In genomic region chr13:113990321-113990837, GRCh38 we compare ENCODE assay signal across 14 cellular contexts. TPM values are rescaled to one million over a fixed set of nuclear protein-coding genes. Genes with fewer than 3 reads are reported as not detected.
DNase-seq lines count a peak whose midpoint lies in the region; ATAC-seq, FAIRE-seq and TF ChIP-seq lines count a peak whose summit lies in the region.
"Had no signal": no experiment of that assay in that cellular context is flagged by ENCODE, and none has a peak within 500 bp of the region (broad histone marks: within the 10 kb centered on the region; RNA-seq: fewer than 3 reads in every experiment).

No MANE protein-coding gene starts in this region.

- no peak for FAIRE-seq in HepG2 (lab: Jason Lieb, UNC)

- no TSS peak for BruUV-seq in HepG2 (replicated peaks; lab: Mats Ljungman, UMichigan)

- H3K4me1 Mint-ChIP-seq in CD8-positive, alpha-beta memory T cell, result peaks cover 4 to 11% (median 6%) of the 10 kb centered on the region in 3 donors
- peaks cover 10% of the 10 kb centered on the region for H3K4me1 Mint-ChIP-seq in activated T-helper 17 cell treated with anti-CD3 and anti-CD28 coated beads, Interleukin-2, amount 50 U/mL, for 72 hours
- peaks cover 20% of the 10 kb centered on the region for H3K4me1 Mint-ChIP-seq in stimulated activated memory B cell treated with anti-CD40 and anti-IgM and Interleukin-4, amounts not matched to agents 10 μg/mL and 1 μg/mL and 100 μg/mL, for 72 hours
- no peaks in the 10 kb centered on the region for H3K4me1 Mint-ChIP-seq in osteocyte (ENCODE audit: unreplicated experiment)

- peak in 1 of 5 donors; percentile 36 for DNase-seq in CD8-positive, alpha-beta memory T cell
- DNase-seq in HepG2 (ENCODE audit: low spot score) (no peak), amygdala (lab: John Stamatoyannopoulos, UW) (no peak), osteocyte (ENCODE audit: extremely low spot score, unreplicated experiment) (no peak)
- DNase-seq: GM23248, SHP77 treated with DMSO at 0.1 percent for 48 hours, T-helper 9 cell had no signal

- no peak overlapping the region for H3K9ac ChIP-seq in HepG2 (ENCODE audit: insufficient read depth, low read depth, low read length)
- H3K9ac ChIP-seq: GM23248 had no signal

- H3K27me3 Mint-ChIP-seq in CD8-positive, alpha-beta memory T cell, result peaks cover 0 to 7% of the 10 kb centered on the region in 2 donors
- no peaks in the 10 kb centered on the region for H3K27me3 Mint-ChIP-seq in activated T-helper 17 cell treated with anti-CD3 and anti-CD28 coated beads, Interleukin-2, amount 50 U/mL, for 72 hours
- no peaks in the 10 kb centered on the region for H3K27me3 Mint-ChIP-seq in stimulated activated memory B cell treated with anti-CD40 and anti-IgM and Interleukin-4, amounts not matched to agents 10 μg/mL and 1 μg/mL and 100 μg/mL, for 72 hours
- no peaks in the 10 kb centered on the region for H3K27me3 Mint-ChIP-seq in osteocyte (ENCODE audit: unreplicated experiment)
- H3K27me3 Mint-ChIP-seq: brain, progenitor cell of endocrine pancreas had no signal

- CTCF ChIA-PET in CD8-positive, alpha-beta memory T cell (lab: Charles Lee), result no interaction called here
- CTCF ChIA-PET in HepG2 (lab: Yijun Ruan, JAX; ENCODE audit: low intra/inter-chr PET ratio, low total read pairs), result no interaction called here

- no peak for TF ChIP-seq RAD21 in HepG2 (CRISPR knock-in tag; IDR thresholded peaks at IDR 0.05)

- H3K36me3 ChIP-seq in CD8-positive, alpha-beta memory T cell (ENCODE audit: insufficient read depth, low read length), result peaks cover 49% of the 10 kb centered on the region
- H3K36me3 ChIP-seq in HepG2 (replicated peaks in 1 of 2; ENCODE audit: control insufficient read depth in 1 of 2, insufficient read depth in 2 of 2, low read length in 2 of 2), result no peaks in the 10 kb centered on the region

- H3K9me3 ChIP-seq in CD8-positive, alpha-beta memory T cell (ENCODE audit: low read length), result no peaks in the 10 kb centered on the region
- no peaks in the 10 kb centered on the region for H3K9me3 ChIP-seq in HepG2 (ENCODE audit: low read length)

- no peaks in the 10 kb centered on the region for H3K9me3 Mint-ChIP-seq in CD8-positive, alpha-beta memory T cell
- no peaks in the 10 kb centered on the region for H3K9me3 Mint-ChIP-seq in activated T-helper 17 cell treated with anti-CD3 and anti-CD28 coated beads, Interleukin-2, amount 50 U/mL, for 72 hours
- peaks cover 20% of the 10 kb centered on the region for H3K9me3 Mint-ChIP-seq in stimulated activated memory B cell treated with anti-CD40 and anti-IgM and Interleukin-4, amounts not matched to agents 10 μg/mL and 1 μg/mL and 100 μg/mL, for 72 hours
- no peaks in the 10 kb centered on the region for H3K9me3 Mint-ChIP-seq in osteocyte (ENCODE audit: unreplicated experiment)

- WGBS in HepG2 (ENCODE audit: low lambda C conversion rate), result 42% methylated on average over 6 of the region's 9 CpGs

- peak overlapping the region in 5 of 8 donors; percentile 23 to 76 (median 63) for H3K27ac Mint-ChIP-seq in CD8-positive, alpha-beta memory T cell
- H3K27ac Mint-ChIP-seq in activated T-helper 17 cell treated with anti-CD3 and anti-CD28 coated beads, Interleukin-2, amount 50 U/mL, for 72 hours, result peak overlapping the region; percentile 80
- peak overlapping the region; percentile 80 for H3K27ac Mint-ChIP-seq in stimulated activated memory B cell treated with anti-CD40 and anti-IgM and Interleukin-4, amounts not matched to agents 10 μg/mL and 1 μg/mL and 100 μg/mL, for 72 hours
- H3K27ac Mint-ChIP-seq in osteocyte (ENCODE audit: unreplicated experiment), result no peak overlapping the region
- H3K27ac Mint-ChIP-seq: progenitor cell of endocrine pancreas had no signal

- intact Hi-C loops in HepG2 (cut with micrococcal nuclease; ENCODE audit: unreplicated experiment), result no loop called here

- no peaks in the 10 kb centered on the region for H3K79me2 ChIP-seq in HepG2 (ENCODE audit: insufficient read depth, low read length)

- no peak for TF ChIP-seq EP300 in HepG2 (IDR thresholded peaks at IDR 0.05; ENCODE audit: low read depth in 2 of 2, low read length in 2 of 2)
- no peak for TF ChIP-seq EP300 in HepG2 (CRISPR knock-in tag; IDR thresholded peaks at IDR 0.05; ENCODE audit: borderline replicate concordance)

- no peak overlapping the region for H3K27ac ChIP-seq in CD8-positive, alpha-beta memory T cell (ENCODE audit: low read depth, low read length)
- H3K27ac ChIP-seq in HepG2 (ENCODE audit: extremely low read length, insufficient read depth, low read length), result no peak overlapping the region
- H3K27ac ChIP-seq: C4-2B, GM23248 had no signal

- H3K27me3 ChIP-seq in CD8-positive, alpha-beta memory T cell (ENCODE audit: insufficient read depth, low read length, poor library complexity, severe bottlenecking), result no peaks in the 10 kb centered on the region
- peaks cover 0 to 12% of the 10 kb centered on the region in 2 experiments; a peak in 2 of 5 replicates for H3K27me3 ChIP-seq in HepG2 (ENCODE audit: control insufficient read depth in 1 of 2, insufficient read depth in 2 of 2, low read length in 2 of 2)

- POLR2A ChIA-PET in CD8-positive, alpha-beta memory T cell (lab: Charles Lee), result no interaction called here
- POLR2A ChIA-PET in HepG2 (lab: Yijun Ruan, JAX), result no interaction called here

- H3K36me3 Mint-ChIP-seq in CD8-positive, alpha-beta memory T cell, result peaks cover 14 to 59% (median 19%) of the 10 kb centered on the region in 3 donors
- peaks cover 53% of the 10 kb centered on the region for H3K36me3 Mint-ChIP-seq in activated T-helper 17 cell treated with anti-CD3 and anti-CD28 coated beads, Interleukin-2, amount 50 U/mL, for 72 hours (ENCODE audit: low read depth)
- H3K36me3 Mint-ChIP-seq in stimulated activated memory B cell treated with anti-CD40 and anti-IgM and Interleukin-4, amounts not matched to agents 10 μg/mL and 1 μg/mL and 100 μg/mL, for 72 hours, result peaks cover 47% of the 10 kb centered on the region
- peaks cover 37% of the 10 kb centered on the region for H3K36me3 Mint-ChIP-seq in osteocyte (ENCODE audit: unreplicated experiment)

- in situ Hi-C loops in HepG2 (cut with HindIII; ENCODE audit: extremely low pct_ligation_motif_present, low pct_unique_long_range_greater_than_20kb), result no loop called here

- H3K4me3 Mint-ChIP-seq in CD8-positive, alpha-beta memory T cell, result no peak overlapping the region
- no peak overlapping the region for H3K4me3 Mint-ChIP-seq in activated T-helper 17 cell treated with anti-CD3 and anti-CD28 coated beads, Interleukin-2, amount 50 U/mL, for 72 hours
- H3K4me3 Mint-ChIP-seq in stimulated activated memory B cell treated with anti-CD40 and anti-IgM and Interleukin-4, amounts not matched to agents 10 μg/mL and 1 μg/mL and 100 μg/mL, for 72 hours, result no peak overlapping the region
- H3K4me3 Mint-ChIP-seq in osteocyte (ENCODE audit: unreplicated experiment), result no peak overlapping the region
- H3K4me3 Mint-ChIP-seq: brain had no signal

- H2AFZ ChIP-seq in HepG2 (ENCODE audit: low read length), result no peak overlapping the region
- H2AFZ ChIP-seq: GM23248 had no signal

- H4K20me1 ChIP-seq in HepG2 (ENCODE audit: insufficient read depth, low read length), result no peaks in the 10 kb centered on the region

- no peaks in the 10 kb centered on the region for H3K4me1 ChIP-seq in CD8-positive, alpha-beta memory T cell (ENCODE audit: insufficient read depth, low read length)
- H3K4me1 ChIP-seq in HepG2 (ENCODE audit: insufficient read depth, low read length), result no peaks in the 10 kb centered on the region

- no peak overlapping the region for H3K4me2 ChIP-seq in HepG2 (ENCODE audit: low read depth, low read length)

- TF ChIP-seq CTCF in HepG2 (CRISPR knock-in tag; IDR thresholded peaks at IDR 0.05), result no peak
- TF ChIP-seq CTCF in osteocyte (IDR thresholded peaks at IDR 0.05), result no peak

- H3K4me3 ChIP-seq in CD8-positive, alpha-beta memory T cell (ENCODE audit: low read length), result no peak overlapping the region
- no peak overlapping the region for H3K4me3 ChIP-seq in HepG2 (replicated peaks in 1 of 3; ENCODE audit: insufficient read depth in 1 of 3, low read depth in 2 of 3, low read length in 3 of 3)
- H3K4me3 ChIP-seq: GM23248 had no signal

- no peak for ATAC-seq in activated T-helper 17 cell treated with anti-CD3 and anti-CD28 coated beads, Interleukin-2, amount 50 U/mL, for 72 hours (replicated peaks)
- ATAC-seq in HepG2, result no peak
- ATAC-seq in stimulated activated memory B cell treated with anti-CD40 and anti-IgM and Interleukin-4, amounts not matched to agents 10 μg/mL and 1 μg/mL and 100 μg/mL, for 72 hours, result no peak
- ATAC-seq in HG02763 (IDR thresholded peaks at IDR 0.05; ENCODE audit: unreplicated experiment), result no peak

- no peak for TF ChIP-seq POLR2A in HepG2 (IDR thresholded peaks at IDR 0.05; ENCODE audit: insufficient read depth in 1 of 2, low read depth in 2 of 2, low read length in 2 of 2)

TF ChIP-seq in HepG2, 621 proteins besides CTCF, POLR2A, EP300 and RAD21 (continues in another document):
- TF ChIP-seq ZNF703 (CRISPR knock-in tag; IDR thresholded peaks at IDR 0.05; ENCODE audit: borderline replicate concordance) (no peak), ZNF768 (CRISPR knock-in tag; IDR thresholded peaks at IDR 0.05) (no peak)

RNA-seq across cellular contexts. Expression of gene C13orf46, which starts 16.5 kb away (rescaled TPM):
- total RNA-seq in CD8-positive, alpha-beta memory T cell, result 1 to 10 TPM; 1.2 to 1.8 TPM
- 2.2 TPM for polyA plus RNA-seq in CD8-positive, alpha-beta memory T cell
- 1 to 10 TPM; 1.3 to 3.9 TPM for total RNA-seq in activated T-helper 17 cell treated with anti-CD3 and anti-CD28 coated beads, Interleukin-2, amount 50 U/mL, for 72 hours
- total RNA-seq in HepG2 (2016; rRNA removed; fragmentation: Illumina TruSeq; extraction: Trizol) (not detected in 2 replicates), osteocyte (2.4 and 2.9 TPM in 2 replicates)
- total RNA-seq in HepG2 (2016; cell fraction: cytosol; rRNA removed; fragmentation: Illumina TruSeq; extraction: Trizol; ENCODE audit: low read depth), result not detected in 2 replicates
- total RNA-seq in HepG2 (2016; cell fraction: insoluble cytoplasmic fraction; rRNA removed; fragmentation: Illumina TruSeq; extraction: Trizol), result not detected in 2 replicates
- not detected in 2 replicates for total RNA-seq in HepG2 (2016; cell fraction: membrane; rRNA removed; fragmentation: Illumina TruSeq; extraction: Trizol)
- total RNA-seq in HepG2 (2016; cell fraction: nucleus; rRNA removed; fragmentation: Illumina TruSeq; extraction: Trizol), result not detected in 2 replicates
- polyA plus RNA-seq in HepG2 (2011; rRNA removed), result 0.01 TPM in 1 of 2 replicates, not detected in the other
- not detected in 2 replicates for polyA plus RNA-seq in HepG2 (2011; cell fraction: cytosol; rRNA removed)
- polyA plus RNA-seq in HepG2 (2011; cell fraction: nucleus; rRNA removed), result 0.03 TPM in 1 of 2 replicates, not detected in the other
- polyA plus RNA-seq in HepG2 (2012), result not detected in 2 replicates
- not detected in 2 replicates for polyA plus RNA-seq in HepG2 (2016; cell fraction: cytosol; fragmentation: Illumina TruSeq; extraction: Trizol; ENCODE audit: low read depth)
- polyA plus RNA-seq in HepG2 (2016; cell fraction: insoluble cytoplasmic fraction; fragmentation: Illumina TruSeq; extraction: Trizol; ENCODE audit: low read depth), result not detected in 2 replicates
- polyA plus RNA-seq in HepG2 (2016; cell fraction: membrane; fragmentation: Illumina TruSeq; extraction: Trizol; ENCODE audit: low read depth), result not detected in 2 replicates
- polyA plus RNA-seq in HepG2 (2016; cell fraction: nucleus; fragmentation: Illumina TruSeq; extraction: Trizol; ENCODE audit: insufficient read depth, low read depth), result not detected in 2 replicates
- 1.9 TPM in 1 of 2 replicates, not detected in the other for polyA minus RNA-seq in HepG2 (2011; rRNA and poly(A)+ RNA removed; ENCODE audit: low replicate concordance)
- polyA minus RNA-seq in HepG2 (2011; cell fraction: cytosol; rRNA and poly(A)+ RNA removed), result not detected in 2 replicates
- 0.13 TPM in 1 of 2 replicates, not detected in the other for polyA minus RNA-seq in HepG2 (2011; cell fraction: nucleus; rRNA and poly(A)+ RNA removed)
- total RNA-seq: Daoy, GM23248 had no signal
